26 cellular contexts compared by ENCODE assay signal in the genomic region with DNA sequence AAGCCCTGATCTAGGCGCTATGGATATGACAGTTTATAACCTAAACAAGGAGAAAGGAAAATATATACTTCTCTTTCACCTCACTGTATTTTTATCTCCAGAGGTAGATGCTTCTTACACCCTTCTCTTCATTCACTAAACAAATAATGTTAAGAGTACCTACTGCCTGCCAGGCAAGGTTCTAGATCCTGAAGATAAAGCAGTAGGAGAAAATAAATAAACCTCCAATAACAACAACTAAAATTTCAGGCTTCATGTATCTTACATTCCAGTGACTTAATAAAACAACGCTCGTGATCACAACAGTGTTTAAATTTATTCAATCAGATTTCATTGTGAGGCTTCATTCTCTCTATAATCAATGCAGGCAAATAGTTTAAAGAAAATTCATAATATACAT. TPM values are rescaled to one million over a fixed set of nuclear protein-coding genes. Genes with fewer than 3 reads are reported as not detected.
DNase-seq lines count a peak whose midpoint lies in the region; ATAC-seq, FAIRE-seq and TF ChIP-seq lines count a peak whose summit lies in the region.
"Had no signal": no experiment of that assay in that cellular context is flagged by ENCODE, and none has a peak within 500 bp of the region (broad histone marks: within the 10 kb centered on the region; RNA-seq: fewer than 3 reads in every experiment).

No MANE protein-coding gene starts in this region.

- H3K27me3 Mint-ChIP-seq in HFFc6 (ENCODE audit: insufficient read depth) (no peaks in the 10 kb centered on the region), astrocyte (ENCODE audit: low read depth, unreplicated experiment) (no peaks in the 10 kb centered on the region)
- H3K27me3 Mint-ChIP-seq: CD4-positive, alpha-beta T cell; naive thymus-derived CD4-positive, alpha-beta T cell; T-cell had no signal

- H3K36me3 ChIP-seq in astrocyte (ENCODE audit: insufficient read depth, low read length) (peaks cover 2% of the 10 kb centered on the region), mesenchymal stem cell (ENCODE audit: control insufficient read depth in 1 of 2, insufficient read depth in 2 of 2, low read depth in 1 of 2, low read length in 2 of 2) (peaks cover 0 to 3% of the 10 kb centered on the region in 2 experiments), thoracic aorta (no peaks in the 10 kb centered on the region)
- H3K36me3 ChIP-seq: gastrocnemius medialis, pancreas had no signal

- H3K4me1 ChIP-seq in astrocyte (ENCODE audit: insufficient read depth, low read length) (peaks cover 67% of the 10 kb centered on the region), mesenchymal stem cell (ENCODE audit: control insufficient read depth, insufficient read depth, low read depth, low read length) (peaks cover 2% of the 10 kb centered on the region), thoracic aorta (ENCODE audit: control insufficient read depth in 1 of 2, low read depth in 2 of 2) (peaks cover 41 to 90% of the 10 kb centered on the region in 2 donors)

- no peaks in the 10 kb centered on the region for H3K79me1 ChIP-seq in mesenchymal stem cell (replicated peaks; ENCODE audit: low read length, poor library complexity, severe bottlenecking)

- H3K9me3 ChIP-seq in astrocyte (ENCODE audit: insufficient read depth, low read depth, low read length), result no peaks in the 10 kb centered on the region
- no peaks in the 10 kb centered on the region for H3K9me3 ChIP-seq in mesenchymal stem cell (ENCODE audit: control insufficient read depth, low read length)
- H3K9me3 ChIP-seq in thoracic aorta, result no peaks in the 10 kb centered on the region
- H3K9me3 ChIP-seq: gastrocnemius medialis, pancreas had no signal

- H4K91ac ChIP-seq in mesenchymal stem cell (ENCODE audit: low read length), result no peak overlapping the region

- DNase-seq in HFFc6 (no peak), astrocyte (ENCODE audit: low read depth) (no peak), mesenchymal stem cell (no peak), thoracic aorta (ENCODE audit: low spot score) (no peak), kidney glomerular epithelial cell (lab: John Stamatoyannopoulos, UW) (no peak)
- no peak for DNase-seq in activated CD4-positive, alpha-beta T cell treated with anti-CD3 and anti-CD28 coated beads, Interleukin-2, amount 50 U/mL, for 4 hours
- DNase-seq: activated naive CD4-positive, alpha-beta T cell treated with anti-CD3 and anti-CD28 coated beads for 36 hours; activated T-cell treated with anti-CD3 and anti-CD28 coated beads, Interleukin-2, amount 50 U/mL, for 48 hours; amniotic stem cell; CD4-positive, alpha-beta T cell; erythroblast; gastrocnemius medialis; kidney; naive thymus-derived CD4-positive, alpha-beta T cell; NCI-H1048; NCI-H187 treated with DMSO at 0.1 percent for 48 hours; NCI-H2227 treated with DMSO at 0.1 percent for 48 hours; NCI-H774; pancreas; SHP77 treated with DMSO at 0.1 percent for 48 hours; T-cell had no signal

- H3K4ac ChIP-seq in mesenchymal stem cell (ENCODE audit: low read depth in 1 of 2, low read length in 2 of 2), result no peak overlapping the region

- H2BK120ac ChIP-seq in mesenchymal stem cell (ENCODE audit: low read depth, low read length), result no peak overlapping the region

- peak overlapping the region; percentile 9 for H3K9ac ChIP-seq in astrocyte (ENCODE audit: low read length)
- H3K9ac ChIP-seq in mesenchymal stem cell (ENCODE audit: low read length), result peak overlapping the region; percentile 70

- H4K20me1 ChIP-seq in astrocyte (ENCODE audit: insufficient read depth, low read length), result peaks cover 8% of the 10 kb centered on the region

- no peak overlapping the region for H3K23ac ChIP-seq in mesenchymal stem cell (ENCODE audit: low read length in 2 of 2)

- H3K27me3 ChIP-seq in astrocyte (ENCODE audit: insufficient read depth, low read length), result no peaks in the 10 kb centered on the region
- no peaks in the 10 kb centered on the region for H3K27me3 ChIP-seq in mesenchymal stem cell (ENCODE audit: control insufficient read depth in 1 of 2, insufficient read depth in 1 of 2, low read length in 2 of 2)
- H3K27me3 ChIP-seq in thoracic aorta (replicated peaks; ENCODE audit: insufficient read depth), result no peaks in the 10 kb centered on the region
- H3K27me3 ChIP-seq: gastrocnemius medialis, pancreas had no signal

- H3K4me2 ChIP-seq in astrocyte (ENCODE audit: low read length) (peak overlapping the region; percentile 48), mesenchymal stem cell (ENCODE audit: low read length, poor library complexity, severe bottlenecking) (no peak overlapping the region)

- TF ChIP-seq CTCF in HFFc6 (IDR thresholded peaks at IDR 0.05), result no peak
- TF ChIP-seq CTCF in astrocyte (IDR thresholded peaks at IDR 0.05; ENCODE audit: insufficient read depth, low read depth, low read length), result no peak
- TF ChIP-seq CTCF in thoracic aorta (IDR thresholded peaks at IDR 0.05), result no peak

- ATAC-seq in thoracic aorta (ENCODE audit: insufficient number of reproducible peaks, low FRiP score, low read depth) (no peak), GM19351 (IDR thresholded peaks at IDR 0.05; ENCODE audit: unreplicated experiment) (no peak)
- ATAC-seq: gastrocnemius medialis; naive thymus-derived CD4-positive, alpha-beta T cell; pancreas; sciatic nerve; T-cell had no signal

- peak overlapping the region; percentile 48 for H3K4me3 Mint-ChIP-seq in HFFc6
- peak overlapping the region; percentile 11 for H3K4me3 Mint-ChIP-seq in astrocyte (ENCODE audit: unreplicated experiment)
- H3K4me3 Mint-ChIP-seq: activated naive CD4-positive, alpha-beta T cell treated with anti-CD3 and anti-CD28 coated beads for 36 hours; CD4-positive, alpha-beta T cell; naive thymus-derived CD4-positive, alpha-beta T cell; T-cell had no signal

- H3K9me3 Mint-ChIP-seq in HFFc6 (no peaks in the 10 kb centered on the region), astrocyte (ENCODE audit: unreplicated experiment) (no peaks in the 10 kb centered on the region)
- H3K9me3 Mint-ChIP-seq: activated naive CD4-positive, alpha-beta T cell treated with anti-CD3 and anti-CD28 coated beads for 36 hours; CD4-positive, alpha-beta T cell had no signal

- H3K79me2 ChIP-seq in astrocyte (ENCODE audit: insufficient read depth, low read length), result peaks cover 94% of the 10 kb centered on the region

- H2BK12ac ChIP-seq in mesenchymal stem cell (ENCODE audit: low read length in 2 of 2), result no peak overlapping the region

- no peak overlapping the region for H4K8ac ChIP-seq in mesenchymal stem cell (ENCODE audit: low read length)

- no peak for FAIRE-seq in astrocyte (lab: Jason Lieb, UNC)
- FAIRE-seq: kidney, TTC549, urothelium cell line had no signal

- peak overlapping the region; percentile 94 for H3K27ac ChIP-seq in astrocyte (ENCODE audit: low read depth, low read length)
- peak overlapping the region; percentile 81 for H3K27ac ChIP-seq in mesenchymal stem cell (ENCODE audit: low read length, poor library complexity, severe bottlenecking)
- H3K27ac ChIP-seq in thoracic aorta, result peak overlapping the region; percentile 7 to 82
- H3K27ac ChIP-seq: gastrocnemius medialis had no signal

- H2BK15ac ChIP-seq in mesenchymal stem cell (ENCODE audit: low read depth, poor library complexity, severe bottlenecking), result no peak overlapping the region

- H3K36me3 Mint-ChIP-seq in HFFc6 (ENCODE audit: low read depth) (peaks cover 23% of the 10 kb centered on the region), astrocyte (ENCODE audit: low read depth, unreplicated experiment) (peaks cover 5% of the 10 kb centered on the region)
- H3K36me3 Mint-ChIP-seq: naive thymus-derived CD4-positive, alpha-beta T cell; T-cell had no signal

- WGBS in mesenchymal stem cell, result 85% methylated on average over 3 of the region's 3 CpGs

- H2AK5ac ChIP-seq in mesenchymal stem cell (ENCODE audit: low read length, severe bottlenecking), result no peak overlapping the region

- H3K27ac Mint-ChIP-seq in HFFc6 (peak overlapping the region; percentile 14), astrocyte (ENCODE audit: unreplicated experiment) (peak overlapping the region; percentile 72)
- H3K27ac Mint-ChIP-seq: activated naive CD4-positive, alpha-beta T cell treated with anti-CD3 and anti-CD28 coated beads for 36 hours; CD4-positive, alpha-beta T cell; naive thymus-derived CD4-positive, alpha-beta T cell; T-cell had no signal

- no peak overlapping the region for H2AFZ ChIP-seq in astrocyte (ENCODE audit: low read depth, low read length)
- H2AFZ ChIP-seq in mesenchymal stem cell (ENCODE audit: low read depth, low read length), result no peak overlapping the region

- H3K18ac ChIP-seq in mesenchymal stem cell (ENCODE audit: low read depth in 1 of 2, low read length in 2 of 2), result no peak overlapping the region

- H3K4me1 Mint-ChIP-seq in HFFc6 (ENCODE audit: low read depth), result peaks cover 97% of the 10 kb centered on the region
- peaks cover 87% of the 10 kb centered on the region for H3K4me1 Mint-ChIP-seq in astrocyte (ENCODE audit: low read depth, unreplicated experiment)
- H3K4me1 Mint-ChIP-seq: naive thymus-derived CD4-positive, alpha-beta T cell; T-cell had no signal

- H3K4me3 ChIP-seq in astrocyte (ENCODE audit: insufficient read depth, low read depth, low read length), result peak overlapping the region; percentile 5
- no peak overlapping the region for H3K4me3 ChIP-seq in mesenchymal stem cell (ENCODE audit: insufficient read depth in 1 of 2, low read depth in 1 of 2, low read length in 2 of 2)
- peak overlapping the region; percentile 53 for H3K4me3 ChIP-seq in thoracic aorta
- H3K4me3 ChIP-seq: gastrocnemius medialis, pancreas had no signal

- no peak overlapping the region for H3K14ac ChIP-seq in mesenchymal stem cell (ENCODE audit: low read length in 2 of 2)

- no peak overlapping the region for H2BK5ac ChIP-seq in mesenchymal stem cell (ENCODE audit: low read depth, low read length, poor library complexity, severe bottlenecking)

RNA-seq across cellular contexts. Expression of gene PDGFC, which starts 20.6 kb away (rescaled TPM):
- total RNA-seq in HFFc6 (2021; fragmentation: NEBNext Ultra II Directional; extraction: Animal tissue kit (Norgen Biotek cat#: 25700)), result 100 to 1,000 TPM in 1 of 6 experiments, 10 to 100 TPM in 5; 71.5 to 112 (median 76.1) TPM
- 167 and 188 TPM in 2 replicates for total RNA-seq in astrocyte
- polyA plus RNA-seq in mesenchymal stem cell (2013, experiment 1 of 2), result 55.8 TPM
- 55.6 TPM for polyA plus RNA-seq in mesenchymal stem cell (2013, experiment 2 of 2)
- 10 to 100 TPM; 31.4 to 32.8 TPM for total RNA-seq in thoracic aorta
- total RNA-seq: activated CD8-positive, alpha-beta memory T cell treated with anti-CD3 and anti-CD28 coated beads for 36 hours; activated naive CD4-positive, alpha-beta T cell treated with anti-CD3 and anti-CD28 coated beads for 36 hours; CD4-positive, alpha-beta T cell had no signal
- polyA plus RNA-seq: naive thymus-derived CD4-positive, alpha-beta T cell had no signal

Comparison
In these comparisons a context has a peak if more than half of its experiments do, and no peak if none do; other contexts are left out.
1. H3K4me3 ChIP-seq: peak in astrocyte (single experiment) and thoracic aorta (single experiment); none in mesenchymal stem cell (0 of 2).
2. Peak in every context shown above with its lines, with median percentiles within 50 percentile points of each other: H3K27ac ChIP-seq.